ENCODE assay signal across 19 cellular contexts in genomic region chr15:60047701-60048100, GRCh38. TPM values are rescaled to one million over a fixed set of nuclear protein-coding genes. Genes with fewer than 3 reads are reported as not detected.
DNase-seq lines count a peak whose midpoint lies in the region; ATAC-seq and TF ChIP-seq lines count a peak whose summit lies in the region.
"Had no signal": no experiment of that assay in that cellular context is flagged by ENCODE, and none has a peak within 500 bp of the region (broad histone marks: within the 10 kb centered on the region; RNA-seq: fewer than 3 reads in every experiment).

No MANE protein-coding gene starts in this region.

- peak; percentile 24 for DNase-seq in HS-5 (ENCODE audit: low read depth)
- DNase-seq in choroid plexus epithelial cell (ENCODE audit: low read depth), result peak; percentile 7
- peak; percentile 43 for DNase-seq in fibroblast of the aortic adventitia (ENCODE audit: low read depth)
- no peak for DNase-seq in kidney glomerular epithelial cell (lab: John Stamatoyannopoulos, UW)
- no peak for DNase-seq in NCI-H1048 (lab: John Stamatoyannopoulos, UW)
- DNase-seq in GF-D8 (lab: John Stamatoyannopoulos, UW), result no peak
- DNase-seq: Kasumi-1, MM.1S, NCI-H1092 treated with DMSO at 0.1 percent for 48 hours, NCI-H146, NCI-H2029 treated with DMSO at 0.1 percent for 48 hours, NCI-H2171, NCI-H446, NCI-H69, Peyer's patch had no signal

- no peak overlapping the region for H3K4me3 ChIP-seq in choroid plexus epithelial cell (ENCODE audit: low read depth, low read length)
- H3K4me3 ChIP-seq in fibroblast of the aortic adventitia (ENCODE audit: low read depth, low read length), result no peak overlapping the region
- H3K4me3 ChIP-seq: HAP-1, Peyer's patch had no signal

- ATAC-seq in GM21619 (IDR thresholded peaks at IDR 0.05; ENCODE audit: unreplicated experiment), result no peak
- ATAC-seq: Right ventricle myocardium inferior had no signal

- TF ChIP-seq CTCF in choroid plexus epithelial cell (conservative IDR thresholded peaks at IDR 0.05; ENCODE audit: low read depth, low read length) (no peak), fibroblast of the aortic adventitia (IDR thresholded peaks at IDR 0.05; ENCODE audit: insufficient read depth, low read length) (no peak)

RNA-seq across cellular contexts. Expression of gene FOXB1, which starts 43.6 kb away (rescaled TPM):
- total RNA-seq in fibroblast of the aortic adventitia (ENCODE audit: low replicate concordance), result not detected in 2 replicates
- total RNA-seq: Peyer's patch, Right ventricle myocardium inferior, SK-MEL-5 had no signal

Comparison
In these comparisons a context has a peak if more than half of its experiments do, and no peak if none do; other contexts are left out.
1. DNase-seq: peak in HS-5 (single experiment), choroid plexus epithelial cell (single experiment) and fibroblast of the aortic adventitia (single experiment); none in kidney glomerular epithelial cell (single experiment), NCI-H1048 (single experiment) and GF-D8 (single experiment).